In the genomic region with DNA sequence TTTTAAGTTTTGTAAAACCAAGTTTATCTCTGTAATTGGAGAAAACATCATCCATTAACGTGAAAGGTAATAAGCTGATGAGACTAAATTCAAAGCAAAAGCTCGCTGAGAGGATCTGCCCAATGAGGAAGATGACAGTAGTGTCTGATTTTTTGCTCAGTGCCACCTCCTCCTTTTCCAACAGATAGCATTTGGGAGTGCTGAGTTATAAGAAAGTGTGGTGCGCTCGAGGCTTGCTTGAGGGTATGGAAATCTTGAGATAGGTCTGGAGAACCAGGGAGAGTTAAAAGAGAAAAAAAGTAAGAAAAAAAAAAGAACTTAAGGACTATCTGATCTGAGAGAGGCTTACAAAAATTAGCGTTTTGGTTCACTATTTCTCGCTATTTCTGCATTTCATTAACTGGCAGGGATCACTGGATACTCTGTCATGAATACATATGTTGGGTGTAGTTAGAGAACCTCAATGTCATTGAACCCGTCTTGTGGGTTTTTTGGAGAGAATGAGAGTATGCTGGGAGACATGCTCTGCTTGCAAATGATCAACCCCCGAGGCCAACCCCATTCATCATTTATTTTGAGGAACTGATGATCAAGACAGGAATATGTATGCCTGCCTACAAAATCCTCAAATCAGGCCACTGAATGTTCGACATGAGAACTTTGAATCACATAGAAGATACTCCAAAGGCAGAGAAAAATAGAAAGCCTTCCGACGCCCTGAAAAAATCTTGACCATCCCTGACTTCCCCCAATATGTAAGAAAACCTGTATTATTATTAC, we compare ENCODE assay signal across 7 cellular contexts. TPM values are rescaled to one million over a fixed set of nuclear protein-coding genes. Genes with fewer than 3 reads are reported as not detected.
DNase-seq lines count a peak whose midpoint lies in the region; ATAC-seq and TF ChIP-seq lines count a peak whose summit lies in the region.

No MANE protein-coding gene starts in this region.

- H3K27me3 ChIP-seq in H9 (ENCODE audit: insufficient read depth, low read length) (no peaks in the 10 kb centered on the region), gastroesophageal sphincter (no peaks in the 10 kb centered on the region)

- peak overlapping the region; percentile 71 for H3K4me2 ChIP-seq in H9 (ENCODE audit: insufficient read depth, insufficient read length, low read length)

- ATAC-seq in gastroesophageal sphincter (no peak), GM18861 (IDR thresholded peaks at IDR 0.05; ENCODE audit: unreplicated experiment) (no peak)

- no peak overlapping the region for H3K27ac ChIP-seq in H9 (ENCODE audit: insufficient read length, low read depth, low read length)
- H3K27ac ChIP-seq in SK-N-MC: peak overlapping the region; percentile 95
- peak overlapping the region; percentile 77 to 98 (median 96) for H3K27ac ChIP-seq in gastroesophageal sphincter
- H3K27ac ChIP-seq in skin epidermis: peak overlapping the region in 12 of 21 experiments; percentile 10 to 93 (median 84)

- no peak for DNase-seq in H9
- no peak for DNase-seq in SK-N-MC (ENCODE audit: low read depth, low spot score)
- DNase-seq in SHP77 (lab: John Stamatoyannopoulos, UW): no peak
- DNase-seq in cerebellar nuclear complex (lab: John Stamatoyannopoulos, UW): no peak

- H4K20me1 ChIP-seq in H9 (ENCODE audit: control insufficient read depth, insufficient read depth, insufficient read length): no peaks in the 10 kb centered on the region

- H3K27ac Mint-ChIP-seq in H9: peak overlapping the region; percentile 29 to 79 (median 57); a peak in 4 of 7 replicates

- H3K36me3 ChIP-seq in SK-N-MC (ENCODE audit: insufficient read depth, low read length) (peaks cover 9% of the 10 kb centered on the region), gastroesophageal sphincter (no peaks in the 10 kb centered on the region)

- H3K4me1 ChIP-seq in H9 (ENCODE audit: insufficient read depth, low read length): no peaks in the 10 kb centered on the region
- H3K4me1 ChIP-seq in gastroesophageal sphincter: peaks cover 0 to 19% (median 6%) of the 10 kb centered on the region in 3 donors

- H3K14ac ChIP-seq in H9 (ENCODE audit: insufficient read depth, low read length): no peak overlapping the region

- peaks cover 15% of the 10 kb centered on the region; the same call in 1 of the 2 replicates for H3K79me2 ChIP-seq in H9 (ENCODE audit: insufficient read depth, low read length)

- H3K23ac ChIP-seq in H9 (ENCODE audit: insufficient read length, low read depth, low read length): no peak overlapping the region

- H3K9me3 ChIP-seq in H9 (ENCODE audit: control insufficient read depth, low read depth, low read length) (no peaks in the 10 kb centered on the region), SK-N-MC (ENCODE audit: low read depth, low read length) (no peaks in the 10 kb centered on the region), gastroesophageal sphincter (no peaks in the 10 kb centered on the region)

- H2BK5ac ChIP-seq in H9 (ENCODE audit: insufficient read length, low read length): no peak overlapping the region

- H3K79me1 ChIP-seq in H9 (ENCODE audit: insufficient read depth, low read depth, low read length, poor library complexity, severe bottlenecking): no peaks in the 10 kb centered on the region

- no peak overlapping the region for H2BK120ac ChIP-seq in H9 (ENCODE audit: low read depth, low read length, poor library complexity, severe bottlenecking)

- no peak overlapping the region for H4K5ac ChIP-seq in H9 (ENCODE audit: insufficient read length, low read depth, low read length)

- H2BK20ac ChIP-seq in H9 (ENCODE audit: low read depth, low read length, poor library complexity, severe bottlenecking): no peak overlapping the region

- H3K4me3 Mint-ChIP-seq in H9: peak overlapping the region; percentile 81 to 84

- no peak overlapping the region for H2AK5ac ChIP-seq in H9 (ENCODE audit: insufficient read length, low read length)

- no peak for TF ChIP-seq EP300 in gastroesophageal sphincter (IDR thresholded peaks at IDR 0.05)

- peak overlapping the region; percentile 98 for H2AFZ ChIP-seq in H9 (ENCODE audit: low read length)

- H3K4ac ChIP-seq in H9 (ENCODE audit: low read depth, low read length): no peak overlapping the region

- no peak overlapping the region for H3K56ac ChIP-seq in H9 (ENCODE audit: insufficient read length, low read depth, low read length)

- no peak overlapping the region for H3T11ph ChIP-seq in H9 (ENCODE audit: low read length)

- peaks cover 24 to 26% of the 10 kb centered on the region in 2 experiments for H3K4me1 Mint-ChIP-seq in H9

- no peak overlapping the region for H2BK12ac ChIP-seq in H9 (ENCODE audit: insufficient read length, low read depth, low read length)

- TF ChIP-seq CTCF in H9 (conservative IDR thresholded peaks at IDR 0.05): no peak
- no peak for TF ChIP-seq CTCF in gastroesophageal sphincter (IDR thresholded peaks at IDR 0.05)

- H4K8ac ChIP-seq in H9 (replicated peaks; ENCODE audit: insufficient read length, low read depth, low read length): no peak overlapping the region

- H3K9me3 Mint-ChIP-seq in H9: no peaks in the 10 kb centered on the region

- peak overlapping the region; percentile 81 for H3K9ac ChIP-seq in H9 (ENCODE audit: extremely low read depth, insufficient read length, low read length)
- H3K9ac ChIP-seq in SK-N-MC (ENCODE audit: insufficient read length): peak overlapping the region; percentile 89

- peak overlapping the region; percentile 99 for H3K4me3 ChIP-seq in SK-N-MC
- peak overlapping the region; percentile 75 to 85 for H3K4me3 ChIP-seq in gastroesophageal sphincter
- H3K4me3 ChIP-seq in skin epidermis: peak overlapping the region in 6 of 7 experiments; percentile 53 to 79 (median 64)

- TF ChIP-seq POLR2A in gastroesophageal sphincter (IDR thresholded peaks at IDR 0.05): no peak

- H3K23me2 ChIP-seq in H9 (ENCODE audit: insufficient read length, low read depth, low read length, poor library complexity, severe bottlenecking): peaks cover 16% of the 10 kb centered on the region

- no peak overlapping the region for H2BK15ac ChIP-seq in H9 (ENCODE audit: low read depth, low read length)

- no peak overlapping the region for H3K18ac ChIP-seq in H9 (ENCODE audit: insufficient read length, low read depth, low read length)

- H3K36me3 Mint-ChIP-seq in H9 (ENCODE audit: insufficient read depth in 1 of 3, low read depth in 3 of 3): peaks cover 5 to 16% (median 13%) of the 10 kb centered on the region in 3 experiments; a peak in 5 of 7 replicates

- no peaks in the 10 kb centered on the region for H3K27me3 Mint-ChIP-seq in H9 (ENCODE audit: low read depth)

- H4K91ac ChIP-seq in H9 (ENCODE audit: insufficient read length, low read depth, low read length): no peak overlapping the region

- WGBS in H9 (ENCODE audit: extremely low coverage, insufficient read length, low lambda C conversion rate): no CpG with 5 or more reads among the region's 11 CpGs
- WGBS in gastroesophageal sphincter (ENCODE audit: low coverage in 1 of 2), 2 donors: 51 to 52% methylated on average over 11 of the region's 11 CpGs

RNA-seq across cellular contexts. Expression of gene USP13, which starts 1.0 kb away (rescaled TPM):
- total RNA-seq in H9 (2021) (26.0 and 26.7 TPM in 2 replicates), gastroesophageal sphincter (10 to 100 TPM in 3 of 4 donors, 1 to 10 TPM in 1; 6.7 to 12.1 (median 11.3) TPM)

RNA-seq across cellular contexts. Expression of gene NDUFB5, which starts 47.3 kb away (rescaled TPM):
- total RNA-seq in H9 (2021) (78.9 and 84.5 TPM in 2 replicates), gastroesophageal sphincter (100 to 1,000 TPM in 2 of 4 donors, 10 to 100 TPM in 2; 73.6 to 137 (median 100) TPM)

RNA-seq across cellular contexts. Expression of gene MRPL47, which starts 47.4 kb away (rescaled TPM):
- total RNA-seq in H9 (2021) (75.5 and 77.3 TPM in 2 replicates), gastroesophageal sphincter (10 to 100 TPM; 20.1 to 32.3 (median 24.8) TPM)
